ENCODE assay signal across 17 cellular contexts in the genomic region with DNA sequence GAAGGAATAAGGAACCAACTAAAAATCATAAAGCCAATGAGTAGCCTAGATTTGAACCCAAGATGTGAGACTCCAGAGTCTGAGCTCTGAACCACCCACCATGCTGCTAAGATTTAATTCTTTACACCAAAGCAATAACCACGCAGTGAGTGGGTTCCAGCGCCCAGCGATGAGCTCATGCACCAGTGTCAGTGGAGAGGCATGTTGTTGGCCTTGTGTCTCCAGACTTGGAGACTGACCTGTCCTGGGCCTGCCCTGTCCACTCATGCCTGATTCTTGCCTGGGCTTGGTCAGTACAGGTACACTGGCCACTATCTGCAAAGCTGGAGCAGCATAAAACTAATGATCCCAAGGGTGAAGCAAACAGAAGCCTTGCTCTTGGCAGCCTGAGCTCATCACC. TPM values are rescaled to one million over a fixed set of nuclear protein-coding genes. Genes with fewer than 3 reads are reported as not detected.
DNase-seq lines count a peak whose midpoint lies in the region; ATAC-seq and TF ChIP-seq lines count a peak whose summit lies in the region.
"Had no signal": no experiment of that assay in that cellular context is flagged by ENCODE, and none has a peak within 500 bp of the region (broad histone marks: within the 10 kb centered on the region; RNA-seq: fewer than 3 reads in every experiment).

No MANE protein-coding gene starts in this region.

- H2AK9ac ChIP-seq in IMR-90 (replicated peaks; ENCODE audit: low read depth, low read length, poor library complexity) = no peak overlapping the region

- peaks cover 36% of the 10 kb centered on the region for H3F3A ChIP-seq in PC-9 (ENCODE audit: insufficient read depth, low read depth)

- H2AK5ac ChIP-seq in IMR-90 (ENCODE audit: low read depth, low read length) (peak overlapping the region; percentile 75; the same call in 1 of the 2 replicates), trophoblast cell (ENCODE audit: low read length) (peak overlapping the region; percentile 7)

- H2BK120ac ChIP-seq in IMR-90 (ENCODE audit: low read depth, low read length) = no peak overlapping the region
- peak overlapping the region; percentile 9 for H2BK120ac ChIP-seq in trophoblast cell (ENCODE audit: insufficient read depth, low read length, poor library complexity)

- CTCF ChIA-PET in IMR-90 (lab: Yijun Ruan, JAX) (no interaction called here), PC-9 (lab: Charles Lee) (interaction anchor here (0.9 kb wide), 1 partner anchor 49 kb away, joined by 3 read pairs; no protein-coding TSS in a partner anchor)

- intact Hi-C loops in IMR-90 (cut with micrococcal nuclease) = no loop called here
- intact Hi-C loops in PC-9 (cut with micrococcal nuclease; ENCODE audit: unreplicated experiment) = no loop called here

- DNase-seq in IMR-90 = no peak
- peak in 1 of 2 experiments; percentile 21 for DNase-seq in PC-9
- peak; percentile 27 to 41 for DNase-seq in trophoblast cell
- no peak for DNase-seq in activated naive CD4-positive, alpha-beta T cell treated with anti-CD3 and anti-CD28 coated beads, Interleukin-2, amount 50 U/mL, for 72 hours (ENCODE audit: low spot score in 2 of 2)
- DNase-seq in middle frontal gyrus (ENCODE audit: extremely low spot score, low spot score) = no peak
- DNase-seq: C1 segment of cervical spinal cord; Calu3; CD4-positive, alpha-beta memory T cell; COR-L47; DMS53; DMS79 treated with DMSO at 0.1 percent for 48 hours; GF-D8; HFFc6 had no signal

- H3K9me2 ChIP-seq in PC-9 (ENCODE audit: insufficient read depth) = no peaks in the 10 kb centered on the region

- H3K23ac ChIP-seq in IMR-90 (ENCODE audit: low read depth, low read length) (no peak overlapping the region), trophoblast cell (ENCODE audit: low read length) (no peak overlapping the region)

- BruUV-seq in IMR-90 (replicated peaks; lab: Mats Ljungman, UMichigan) (no TSS peak), PC-9 (replicated peaks; lab: Mats Ljungman, UMichigan) (no TSS peak)

- H3K9me3 ChIP-seq in IMR-90 (ENCODE audit: control insufficient read depth, insufficient read depth, low read length) (no peaks in the 10 kb centered on the region), PC-9 (ENCODE audit: insufficient read depth, low read depth) (no peaks in the 10 kb centered on the region), trophoblast cell (ENCODE audit: insufficient read depth, low read depth, low read length) (no peaks in the 10 kb centered on the region)
- H3K9me3 ChIP-seq: HAP-1 had no signal

- TF ChIP-seq CTCF in IMR-90 (conservative IDR thresholded peaks at IDR 0.05; ENCODE audit: low read depth, low read length) (no peak), PC-9 (conservative IDR thresholded peaks at IDR 0.05) (no peak)

- dilution Hi-C loops in IMR-90 (cut with HindIII; ENCODE audit: low sequenced_read_pairs, unreplicated experiment) = no loop called here

- no peak overlapping the region for H2BK20ac ChIP-seq in IMR-90 (ENCODE audit: low read depth, low read length)

- peak overlapping the region; percentile 34 for H2BK12ac ChIP-seq in trophoblast cell (ENCODE audit: low read length)

- no peak overlapping the region for H4K91ac ChIP-seq in IMR-90 (ENCODE audit: insufficient read depth, low read depth, low read length)
- H4K91ac ChIP-seq in trophoblast cell (ENCODE audit: low read depth, low read length) = peak overlapping the region; percentile 74

- H2AFZ ChIP-seq in IMR-90 (replicated peaks; ENCODE audit: low read length, poor library complexity) (no peak overlapping the region), PC-9 (no peak overlapping the region), trophoblast cell (ENCODE audit: insufficient read depth, low read length, poor library complexity) (no peak overlapping the region)
- H2AFZ ChIP-seq: GM23338 had no signal

- no peak overlapping the region for H2BK15ac ChIP-seq in IMR-90 (ENCODE audit: low read depth, low read length)

- H3K4me3 ChIP-seq in IMR-90 (ENCODE audit: insufficient read depth, low read depth, low read length) (no peak overlapping the region), PC-9 (no peak overlapping the region), trophoblast cell (ENCODE audit: low read depth, low read length) (no peak overlapping the region)
- H3K4me3 ChIP-seq: GM23338, HAP-1 had no signal

- H3K79me2 ChIP-seq in PC-9 (ENCODE audit: low read depth) (no peaks in the 10 kb centered on the region), trophoblast cell (ENCODE audit: control insufficient read depth, insufficient read depth, low read length, poor library complexity) (peaks cover 4% of the 10 kb centered on the region)

- ATAC-seq in IMR-90 (ENCODE audit: low read depth) (no peak), HG02798 (IDR thresholded peaks at IDR 0.05; ENCODE audit: poor library complexity, unreplicated experiment) (no peak)
- ATAC-seq in activated naive CD4-positive, alpha-beta T cell treated with anti-CD3 and anti-CD28 coated beads, Interleukin-2, amount 50 U/mL, for 72 hours = no peak
- ATAC-seq: GM23338 had no signal

- WGBS in IMR-90 (ENCODE audit: extremely low coverage in 2 of 2, insufficient read length in 1 of 2), 2 experiments = no CpG with 5 or more reads among the region's 3 CpGs
- no CpG with 5 or more reads among the region's 3 CpGs for WGBS in trophoblast cell (ENCODE audit: extremely low coverage, insufficient coverage, insufficient read length)

- no peak overlapping the region for H3K56ac ChIP-seq in IMR-90 (ENCODE audit: extremely low read depth, insufficient read depth, low read length)

- H3K9ac ChIP-seq in IMR-90 (ENCODE audit: low read depth, low read length) (no peak overlapping the region), trophoblast cell (ENCODE audit: low read length) (no peak overlapping the region)

- H3K9me1 ChIP-seq in IMR-90 (ENCODE audit: insufficient read depth, low read length) = peaks cover 1% of the 10 kb centered on the region

- H3K4ac ChIP-seq in IMR-90 (ENCODE audit: low read depth, low read length) (no peak overlapping the region), trophoblast cell (ENCODE audit: low read depth, low read length) (peak overlapping the region; percentile 1)

- no peak overlapping the region for H3K4me2 ChIP-seq in IMR-90 (ENCODE audit: low read depth, low read length)
- H3K4me2 ChIP-seq in PC-9 = peak overlapping the region; percentile 83; the same call in 1 of the 2 replicates
- H3K4me2 ChIP-seq in trophoblast cell (ENCODE audit: low read length) = no peak overlapping the region
- H3K4me2 ChIP-seq: GM23338 had no signal

- no peaks in the 10 kb centered on the region for H3K36me3 Mint-ChIP-seq in activated naive CD4-positive, alpha-beta T cell treated with anti-CD3 and anti-CD28 coated beads, Interleukin-2, amount 50 U/mL, for 72 hours
- H3K36me3 Mint-ChIP-seq: CD4-positive, alpha-beta memory T cell had no signal

- in situ Hi-C loops in IMR-90 (cut with MboI; ENCODE audit: low sequenced_read_pairs) = no loop called here

- no peak overlapping the region for H4K8ac ChIP-seq in IMR-90 (ENCODE audit: low read depth in 2 of 2, low read length in 2 of 2)
- peak overlapping the region; percentile 2 for H4K8ac ChIP-seq in trophoblast cell (ENCODE audit: low read depth, low read length)

- no peak overlapping the region for H4K5ac ChIP-seq in IMR-90 (ENCODE audit: low read depth, low read length)

- H3K36me3 ChIP-seq in IMR-90 (ENCODE audit: control insufficient read depth, insufficient read depth, low read length) (no peaks in the 10 kb centered on the region), PC-9 (ENCODE audit: low read depth) (no peaks in the 10 kb centered on the region), trophoblast cell (ENCODE audit: control insufficient read depth in 1 of 2, insufficient read depth in 2 of 2, low read length in 2 of 2) (no peaks in the 10 kb centered on the region)
- H3K36me3 ChIP-seq: HAP-1 had no signal

- H2BK5ac ChIP-seq in IMR-90 (ENCODE audit: low read depth, low read length, poor library complexity, severe bottlenecking) = no peak overlapping the region
- peak overlapping the region; percentile 1 for H2BK5ac ChIP-seq in trophoblast cell (ENCODE audit: low read depth, low read length, poor library complexity)

- H3K27ac ChIP-seq in IMR-90 (ENCODE audit: insufficient read depth, low read length) = no peak overlapping the region
- H3K27ac ChIP-seq in PC-9 = peak overlapping the region; percentile 95
- no peak overlapping the region for H3K27ac ChIP-seq in trophoblast cell (ENCODE audit: low read depth, low read length)

- H3K14ac ChIP-seq in IMR-90 (replicated peaks; ENCODE audit: low read depth, low read length) (no peak overlapping the region), trophoblast cell (ENCODE audit: low read length) (peak overlapping the region; percentile 6)

- H3K79me1 ChIP-seq in IMR-90 (ENCODE audit: low read depth in 1 of 2, low read length in 2 of 2) (no peaks in the 10 kb centered on the region), trophoblast cell (ENCODE audit: low read length) (peaks cover 45% of the 10 kb centered on the region)

- H3K9me3 Mint-ChIP-seq in activated naive CD4-positive, alpha-beta T cell treated with anti-CD3 and anti-CD28 coated beads, Interleukin-2, amount 50 U/mL, for 72 hours = no peaks in the 10 kb centered on the region
- H3K9me3 Mint-ChIP-seq: GM23338, HFFc6 had no signal

- no peak for TF ChIP-seq RAD21 in IMR-90 (IDR thresholded peaks at IDR 0.05; ENCODE audit: low read length)

- H3K4me1 ChIP-seq in IMR-90 (ENCODE audit: control insufficient read depth, insufficient read depth, low read length) (peaks cover 15% of the 10 kb centered on the region), PC-9 (replicated peaks; ENCODE audit: insufficient read depth) (peaks cover 51% of the 10 kb centered on the region), trophoblast cell (ENCODE audit: control insufficient read depth in 1 of 2, insufficient read depth in 2 of 2, low read length in 2 of 2) (peaks cover 31 to 38% of the 10 kb centered on the region in 2 experiments)
- H3K4me1 ChIP-seq: HAP-1 had no signal

- POLR2A ChIA-PET in IMR-90 (lab: Charles Lee; ENCODE audit: unreplicated experiment) (no interaction called here), PC-9 (lab: Charles Lee; ENCODE audit: unreplicated experiment) (interaction anchor here (0.5 kb wide), 1 partner anchor 52 kb away, joined by 9 read pairs; no protein-coding TSS in a partner anchor)

- no peak overlapping the region for H4K12ac ChIP-seq in trophoblast cell (ENCODE audit: low read depth, low read length)

- TF ChIP-seq POLR2A in IMR-90 (IDR thresholded peaks at IDR 0.05; ENCODE audit: low read depth, low read length) = no peak

- H3K27ac Mint-ChIP-seq in activated naive CD4-positive, alpha-beta T cell treated with anti-CD3 and anti-CD28 coated beads, Interleukin-2, amount 50 U/mL, for 72 hours = no peak overlapping the region
- H3K27ac Mint-ChIP-seq: CD4-positive, alpha-beta memory T cell; GM23338; HFFc6 had no signal

- H3K18ac ChIP-seq in IMR-90 (ENCODE audit: low read depth, low read length) (no peak overlapping the region), trophoblast cell (ENCODE audit: low read length) (peak overlapping the region; percentile 1)

- H3K27me3 ChIP-seq in IMR-90 (ENCODE audit: control insufficient read depth, insufficient read depth, low read length) = no peaks in the 10 kb centered on the region
- no peaks in the 10 kb centered on the region for H3K27me3 ChIP-seq in PC-9 (ENCODE audit: insufficient read depth, low read depth)
- H3K27me3 ChIP-seq in trophoblast cell (ENCODE audit: insufficient read depth, low read length) = no peaks in the 10 kb centered on the region

- H4K20me1 ChIP-seq in IMR-90 (ENCODE audit: insufficient read depth, low read length) (no peaks in the 10 kb centered on the region), PC-9 (ENCODE audit: insufficient read depth) (no peaks in the 10 kb centered on the region)

RNA-seq across cellular contexts. Expression of gene TIMP3, which starts 53.9 kb away (rescaled TPM):
- total RNA-seq in IMR-90 (2012; rRNA removed) (98.8 and 108 TPM in 2 replicates), PC-9 (2021) (79.8 and 89.3 TPM in 2 replicates)
- polyA plus RNA-seq in IMR-90 (2012; rRNA removed) = 173 and 179 TPM in 2 replicates
- 114 and 148 TPM in 2 replicates for polyA plus RNA-seq in IMR-90 (2012; cell fraction: cytosol; rRNA removed)
- 70.7 and 131 TPM in 2 replicates for polyA plus RNA-seq in IMR-90 (2012; cell fraction: nucleus; rRNA removed; ENCODE audit: low replicate concordance)
- polyA plus RNA-seq in trophoblast cell (2013) = 973 and 1,084 TPM in 2 replicates
- not detected for total RNA-seq in activated naive CD4-positive, alpha-beta T cell treated with anti-CD3 and anti-CD28 coated beads, Interleukin-2, amount 50 U/mL, for 72 hours
- total RNA-seq: G401 had no signal
- polyA plus RNA-seq: CD4-positive, alpha-beta memory T cell had no signal

Comparison
In these comparisons a context has a peak if more than half of its experiments do, and no peak if none do; other contexts are left out.
1. DNase-seq: peak in trophoblast cell (2 of 2); none in IMR-90 (single experiment), activated naive CD4-positive, alpha-beta T cell treated with anti-CD3 and anti-CD28 coated beads, Interleukin-2, amount 50 U/mL, for 72 hours (0 of 2) and middle frontal gyrus (single experiment).
2. RNA of gene TIMP3, which starts 53.9 kb away (total RNA-seq): 98.8 to 108 TPM in IMR-90 and 79.8 to 89.3 TPM in PC-9; not detected in activated naive CD4-positive, alpha-beta T cell treated with anti-CD3 and anti-CD28 coated beads, Interleukin-2, amount 50 U/mL, for 72 hours; every median in the first group is over 10 times any median in the second.